ENCODE assay signal across 17 cellular contexts in the genomic region with DNA sequence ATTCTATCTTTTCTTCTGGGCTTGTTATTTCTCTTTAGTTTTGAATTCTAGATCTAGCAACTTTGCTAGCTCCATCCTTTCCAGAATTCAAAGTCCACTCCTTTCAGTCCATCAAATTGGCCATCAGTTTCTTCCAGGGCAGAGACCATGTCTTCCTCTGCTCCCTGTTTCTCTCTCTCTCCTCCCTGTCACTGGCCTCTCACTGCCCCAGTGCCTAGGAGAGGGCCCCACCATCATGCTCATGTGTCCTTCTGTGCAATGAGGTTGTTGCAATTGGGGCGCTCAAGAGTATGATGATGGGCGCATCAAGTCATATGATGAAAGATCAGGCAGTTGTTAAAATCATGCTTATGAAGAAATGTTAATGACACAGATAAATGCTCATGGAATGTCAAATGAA.
DNase-seq lines count a peak whose midpoint lies in the region; ATAC-seq and TF ChIP-seq lines count a peak whose summit lies in the region.
"Had no signal": no experiment of that assay in that cellular context is flagged by ENCODE, and none has a peak within 500 bp of the region (broad histone marks: within the 10 kb centered on the region; RNA-seq: fewer than 3 reads in every experiment).

No MANE protein-coding gene starts in this region.

- H3K4me1 ChIP-seq in DND-41 (ENCODE audit: insufficient read depth, low read length), result peaks cover 33% of the 10 kb centered on the region

- TF ChIP-seq CTCF in DND-41 (IDR thresholded peaks at IDR 0.05; ENCODE audit: borderline replicate concordance, extremely low read depth, low read length, poor library complexity, severe bottlenecking), result no peak

- no peak overlapping the region for H3K9ac ChIP-seq in DND-41 (ENCODE audit: low read depth, low read length)

- H4K20me1 ChIP-seq in DND-41 (ENCODE audit: insufficient read depth, low read length), result no peaks in the 10 kb centered on the region

- H3K9me3 ChIP-seq in DND-41 (ENCODE audit: insufficient read depth, low read length, severe bottlenecking) (peaks cover 4% of the 10 kb centered on the region), KOPT-K1 (ENCODE audit: insufficient read depth, low read length, poor library complexity, severe bottlenecking) (no peaks in the 10 kb centered on the region)
- H3K9me3 ChIP-seq: BE2C had no signal

- ATAC-seq in DND-41 (ENCODE audit: insufficient read depth, low read depth), result no peak
- no peak for ATAC-seq in HG03045 (IDR thresholded peaks at IDR 0.05; ENCODE audit: unreplicated experiment)
- ATAC-seq: GM23338 had no signal

- H3K27me3 ChIP-seq in DND-41 (ENCODE audit: insufficient read depth, low read length, poor library complexity), result no peaks in the 10 kb centered on the region
- H3K27me3 ChIP-seq: BE2C had no signal

- no peak overlapping the region for H3K4me3 ChIP-seq in DND-41 (ENCODE audit: low read depth in 1 of 2, low read length in 2 of 2)
- H3K4me3 ChIP-seq: GM23338 had no signal

- H3K36me3 ChIP-seq in DND-41 (ENCODE audit: insufficient read depth, low read length), result no peaks in the 10 kb centered on the region
- no peaks in the 10 kb centered on the region for H3K36me3 ChIP-seq in KOPT-K1 (ENCODE audit: insufficient read depth, low read length)
- H3K36me3 ChIP-seq: BE2C had no signal

- H2AFZ ChIP-seq in DND-41 (ENCODE audit: low read depth, low read length), result no peak overlapping the region
- H2AFZ ChIP-seq: GM23338 had no signal

- H3K27ac ChIP-seq in DND-41 (ENCODE audit: low read length), result no peak overlapping the region
- H3K27ac ChIP-seq in KOPT-K1 (ENCODE audit: low read depth, low read length, poor library complexity, severe bottlenecking), result peak overlapping the region; percentile 100
- H3K27ac ChIP-seq: HL-60 had no signal

- no peak overlapping the region for H3K4me2 ChIP-seq in DND-41 (ENCODE audit: insufficient read depth, low read length)
- H3K4me2 ChIP-seq: GM23338 had no signal

- DNase-seq in DND-41 (peak; percentile 1), islet precursor cell (peak; percentile 14), ureter (ENCODE audit: low spot score) (peak; percentile 19)
- no peak for DNase-seq in activated naive CD4-positive, alpha-beta T cell treated with anti-CD3 and anti-CD28 coated beads, Interleukin-2, amount 50 U/mL, for 16 hours
- DNase-seq: ACHN; BE2C; C1 segment of cervical spinal cord; CD4-positive, CD25-positive, alpha-beta regulatory T cell; CD8-positive, alpha-beta memory T cell; COR-L47; DMS 273 treated with DMSO at 0.1 percent for 48 hours; DMS53; HCEC 1CT had no signal

- no peaks in the 10 kb centered on the region for H3K79me2 ChIP-seq in DND-41 (ENCODE audit: insufficient read depth, low read length)
